In genomic region chr3:132543016-132543739, GRCh38 we compare ENCODE assay signal across 8 cellular contexts.
DNase-seq lines count a peak whose midpoint lies in the region; ATAC-seq lines count a peak whose summit lies in the region.
"Had no signal": no experiment of that assay in that cellular context is flagged by ENCODE, and none has a peak within 500 bp of the region (broad histone marks: within the 10 kb centered on the region; RNA-seq: fewer than 3 reads in every experiment).

No MANE protein-coding gene starts in this region.

- peak; percentile 86 for DNase-seq in OCI-M1 (lab: John Stamatoyannopoulos, UW)
- no peak for DNase-seq in epithelial cell of prostate (ENCODE audit: low read depth, low spot score)
- DNase-seq in NCI-H510A treated with DMSO at 0.1 percent for 48 hours (lab: John Stamatoyannopoulos, UW) = no peak
- DNase-seq in NCI-H1694 treated with DMSO at 0.1 percent for 48 hours (lab: John Stamatoyannopoulos, UW) = no peak
- DNase-seq: NK-92 treated with Interleukin-12 subunit alpha and Interleukin-12 subunit beta, amount 100 ng/mL, for 24 hours had no signal

- peak overlapping the region; percentile 44 for H3K27ac ChIP-seq in epithelial cell of prostate
- H3K27ac ChIP-seq in skin epidermis = peak overlapping the region in 13 of 21 experiments; percentile 6 to 79 (median 57)

- no peak overlapping the region for H3K4me3 ChIP-seq in skin epidermis

- peak; percentile 46 for ATAC-seq in GM21423 (IDR thresholded peaks at IDR 0.05; ENCODE audit: unreplicated experiment)
- ATAC-seq in GM19328 (IDR thresholded peaks at IDR 0.05; ENCODE audit: unreplicated experiment) = no peak
